In the genomic region with DNA sequence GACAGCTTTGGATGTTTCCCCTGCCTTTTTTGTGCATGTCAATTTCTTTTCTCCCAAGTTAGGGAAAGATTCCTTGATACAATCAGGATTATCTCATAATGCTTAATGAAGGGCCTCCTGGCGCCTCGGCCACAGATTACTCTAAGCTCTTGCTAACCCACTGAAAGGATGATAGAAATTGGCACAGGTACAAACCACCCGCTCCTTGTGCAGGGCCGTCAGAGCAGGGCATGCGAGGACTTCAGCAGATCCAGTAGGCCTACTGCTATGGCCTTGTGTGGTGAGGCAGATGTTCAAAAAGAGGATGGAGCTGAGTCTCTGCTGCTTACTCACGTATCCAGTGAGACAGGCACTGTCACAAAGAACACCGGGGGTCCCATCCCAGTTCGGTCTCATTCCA, we compare ENCODE assay signal across 30 cellular contexts.
"Had no signal": no experiment of that assay in that cellular context is flagged by ENCODE, and none has a peak within 500 bp of the region (broad histone marks: within the 10 kb centered on the region; RNA-seq: fewer than 3 reads in every experiment).

No MANE protein-coding gene starts in this region.

- FAIRE-seq: colon, kidney, small intestine had no signal

- H3K4me3 ChIP-seq: adrenal gland, body of pancreas, esophagus muscularis mucosa, heart left ventricle, ovary, stomach, suprapubic skin, tibial nerve had no signal

- H3K9me3 ChIP-seq: adrenal gland, body of pancreas, esophagus muscularis mucosa, heart left ventricle, ovary, stomach, suprapubic skin, tibial nerve had no signal

- H3K27me3 ChIP-seq: adrenal gland, body of pancreas, foreskin keratinocyte, ovary had no signal

- ATAC-seq: body of pancreas; foreskin keratinocyte; left colon; naive thymus-derived CD4-positive, alpha-beta T cell; sciatic nerve; stimulated activated naive B cell treated with anti-CD40 and anti-IgM and Interleukin-4, amounts not matched to agents 10 μg/mL and 1 μg/mL and 100 μg/mL, for 72 hours had no signal

- H3K36me3 ChIP-seq: adrenal gland, esophagus muscularis mucosa, heart left ventricle, ovary, stomach, suprapubic skin, tibial nerve had no signal

- H3K27ac ChIP-seq: adrenal gland, body of pancreas, esophagus muscularis mucosa, foreskin keratinocyte, heart left ventricle, ovary, stomach, suprapubic skin, tibial nerve had no signal

- DNase-seq: activated CD4-positive, alpha-beta T cell treated with anti-CD3 and anti-CD28 coated beads for 4 hours; activated CD4-positive, alpha-beta T cell treated with anti-CD3 and anti-CD28 coated beads, Interleukin-2, amount 50 U/mL, for 48 hours; activated CD8-positive, alpha-beta memory T cell treated with anti-CD3 and anti-CD28 coated beads for 24 hours; activated effector memory CD4-positive, alpha-beta T cell treated with Interleukin-2 at 50 U/mL for 16 hours; activated naive CD4-positive, alpha-beta T cell treated with Interleukin-2 at 50 U/mL for 16 hours; adrenal gland; aorta; body of pancreas; dermis blood vessel endothelial cell; effector CD4-positive, alpha-beta T cell; foreskin keratinocyte; heart left ventricle; hypothalamus; immature natural killer cell; kidney; left colon; midbrain; naive thymus-derived CD4-positive, alpha-beta T cell; ovary; retina; small intestine; stimulated activated CD4-positive, alpha-beta T cell treated with anti-CD3 and anti-CD28 coated beads, Interleukin-1b, Interleukin-23, amount 100 ng/mL, for 48 hours; stimulated activated CD4-positive, alpha-beta T cell treated with anti-CD3 and anti-CD28 coated beads, Interleukin-4, amount 100 ng/mL, for 4 hours; stimulated activated naive B cell treated with anti-CD40 and anti-IgM and Interleukin-4, amounts not matched to agents 10 μg/mL and 1 μg/mL and 100 μg/mL, for 72 hours; stomach had no signal
